In genomic region chr12:108131035-108131434, GRCh38 we compare ENCODE assay signal across 26 cellular contexts. TPM values are rescaled to one million over a fixed set of nuclear protein-coding genes. Genes with fewer than 3 reads are reported as not detected.
A peak's percentile ranks its signal among the peaks of the same experiment; 100 is the strongest.
DNase-seq lines count a peak whose midpoint lies in the region; ATAC-seq, FAIRE-seq and TF ChIP-seq lines count a peak whose summit lies in the region.
"Had no signal": no experiment of that assay in that cellular context is flagged by ENCODE, and none has a peak within 500 bp of the region (broad histone marks: within the 10 kb centered on the region; RNA-seq: fewer than 3 reads in every experiment).

No MANE protein-coding gene starts in this region.

- no peak for FAIRE-seq in H1 (lab: Jason Lieb, UNC)
- FAIRE-seq: A549, GM18507, H54 had no signal

- no peak overlapping the region for H2AK5ac ChIP-seq in H1 (ENCODE audit: low read depth, low read length)

- TF ChIP-seq RAD21 in H1 (IDR thresholded peaks at IDR 0.05 in 1 of 2, conservative IDR thresholded peaks at IDR 0.05 in 1 of 2; ENCODE audit: low read depth in 2 of 2, low read length in 2 of 2), result no peak

- no peaks in the 10 kb centered on the region for H3K79me2 ChIP-seq in H1 (ENCODE audit: control insufficient read depth in 1 of 2, insufficient read depth in 2 of 2, low read length in 2 of 2)

- POLR2A ChIA-PET in HEK293 (lab: Yijun Ruan, JAX) (no interaction called here), H1 (lab: Charles Lee; ENCODE audit: partially characterized antibody) (interaction anchor here (0.7 to 1.8 kb wide), 2 partner anchors 11 to 16 kb away, joined by 3 read pairs; no protein-coding TSS in a partner anchor)

- H3K27ac Mint-ChIP-seq in nephron, result no peak overlapping the region
- H3K27ac Mint-ChIP-seq in stimulated activated effector memory CD8-positive, alpha-beta T cell treated with anti-CD3 and anti-CD28 coated beads, Interleukin-12 subunit alpha, Interleukin-12 subunit beta, amount 100 ng/mL, for 72 hours, result no peak overlapping the region
- no peak overlapping the region for H3K27ac Mint-ChIP-seq in endothelial cell (ENCODE audit: unreplicated experiment)
- H3K27ac Mint-ChIP-seq: CD14-positive monocyte; CD8-positive, alpha-beta memory T cell had no signal

- H4K91ac ChIP-seq in H1 (replicated peaks; ENCODE audit: insufficient read length, low read length), result no peak overlapping the region

- no peak overlapping the region for H3K9ac ChIP-seq in H1 (replicated peaks in 1 of 4; ENCODE audit: extremely low read depth in 1 of 4, low read depth in 3 of 4, low read length in 3 of 4)

- H3K4me1 ChIP-seq in HEK293 (ENCODE audit: control insufficient read depth, insufficient read depth, low read length), result no peaks in the 10 kb centered on the region
- peaks cover 0 to 19% (median 2%) of the 10 kb centered on the region in 4 experiments; a peak in 4 of 7 replicates for H3K4me1 ChIP-seq in H1 (replicated peaks in 1 of 4; ENCODE audit: control insufficient read depth in 3 of 4, insufficient read depth in 4 of 4, low read length in 3 of 4)

- H3K4me3 Mint-ChIP-seq in nephron (peak overlapping the region in 2 of 3 experiments; percentile 31 to 34), endothelial cell (ENCODE audit: unreplicated experiment) (no peak overlapping the region)
- no peak overlapping the region for H3K4me3 Mint-ChIP-seq in stimulated activated effector memory CD8-positive, alpha-beta T cell treated with anti-CD3 and anti-CD28 coated beads, Interleukin-12 subunit alpha, Interleukin-12 subunit beta, amount 100 ng/mL, for 72 hours

- H3K4me3 ChIP-seq in HEK293 (ENCODE audit: low read depth, low read length) (no peak overlapping the region), H1 (ENCODE audit: extremely low read depth in 1 of 4, insufficient read depth in 2 of 4, low read depth in 3 of 4, low read length in 4 of 4) (no peak overlapping the region)
- H3K4me3 ChIP-seq: A549, PC-9, SJSA1 had no signal

- H3K4me2 ChIP-seq in H1 (ENCODE audit: insufficient read depth in 1 of 2, low read depth in 2 of 2, low read length in 2 of 2), result peak overlapping the region in 1 of 2 experiments; percentile 94; a peak in 2 of 4 replicates
- H3K4me2 ChIP-seq: A549, PC-9 had no signal

- H3K4me1 Mint-ChIP-seq in nephron, result peaks cover 14% of the 10 kb centered on the region
- no peaks in the 10 kb centered on the region for H3K4me1 Mint-ChIP-seq in stimulated activated effector memory CD8-positive, alpha-beta T cell treated with anti-CD3 and anti-CD28 coated beads, Interleukin-12 subunit alpha, Interleukin-12 subunit beta, amount 100 ng/mL, for 72 hours
- H3K4me1 Mint-ChIP-seq in endothelial cell (ENCODE audit: unreplicated experiment), result peaks cover 4% of the 10 kb centered on the region

- peaks cover 8% of the 10 kb centered on the region; the same call in 1 of the 2 replicates for H3K79me1 ChIP-seq in H1 (ENCODE audit: low read depth, low read length)

- H3K27ac ChIP-seq in HEK293 (ENCODE audit: extremely low read depth, low read depth, low read length) (no peak overlapping the region), H1 (ENCODE audit: low read depth, low read length) (no peak overlapping the region)
- H3K27ac ChIP-seq: A549, HL-60, PC-9, SJSA1 had no signal

- H3K36me3 ChIP-seq in HEK293 (ENCODE audit: control insufficient read depth in 2 of 2, insufficient read depth in 1 of 2, low read length in 2 of 2), result no peaks in the 10 kb centered on the region
- H3K36me3 ChIP-seq in H1 (ENCODE audit: control insufficient read depth in 2 of 4, insufficient read depth in 4 of 4, low read length in 3 of 4), result no peaks in the 10 kb centered on the region
- H3K36me3 ChIP-seq: SJSA1 had no signal

- H4K8ac ChIP-seq in H1 (ENCODE audit: extremely low read depth, insufficient read depth, low read length), result no peak overlapping the region; the same call in 1 of the 2 replicates

- H3K27me3 ChIP-seq in H1 (replicated peaks in 1 of 4; ENCODE audit: control insufficient read depth in 3 of 4, extremely low read depth in 1 of 4, insufficient read depth in 3 of 4, low read length in 3 of 4), result peaks cover 0 to 14% (median 6%) of the 10 kb centered on the region in 4 experiments; a peak in 3 of 7 replicates

- CTCF ChIA-PET in HEK293 (lab: Yijun Ruan, JAX), result no interaction called here
- CTCF ChIA-PET in H1 (lab: Charles Lee; ENCODE audit: partially characterized antibody), result interaction anchor here (0.9 to 4.2 kb wide), 14 partner anchors 11 to 212 kb away, joined by 3 to 64 read pairs (median 6); no protein-coding TSS in a partner anchor

- H3K23ac ChIP-seq in H1 (ENCODE audit: insufficient read length), result no peak overlapping the region

- no peak for ATAC-seq in stimulated activated effector memory CD8-positive, alpha-beta T cell treated with anti-CD3 and anti-CD28 coated beads, Interleukin-12 subunit alpha, Interleukin-12 subunit beta, amount 100 ng/mL, for 72 hours

- no peak overlapping the region for H3K14ac ChIP-seq in H1 (ENCODE audit: insufficient read length)

- H2BK12ac ChIP-seq in H1 (ENCODE audit: low read depth, low read length), result no peak overlapping the region

- no peak overlapping the region for H2BK20ac ChIP-seq in H1 (ENCODE audit: low read length)

- no peak overlapping the region for H2BK5ac ChIP-seq in H1 (ENCODE audit: low read depth, low read length)

- 85% methylated on average over 3 of the region's 3 CpGs; no CpG with 5 or more reads in 1 of the 2 experiments for WGBS in H1 (ENCODE audit: extremely low coverage in 1 of 2, insufficient coverage in 1 of 2, insufficient read length in 1 of 2, insufficient replicate concordance in 2 of 2, low coverage in 1 of 2, low lambda C conversion rate in 2 of 2, missing lambda C conversion rate in 1 of 2), 2 experiments

- H3K9me3 ChIP-seq in HEK293 (ENCODE audit: control insufficient read depth, insufficient read depth, low read depth, low read length) (no peaks in the 10 kb centered on the region), H1 (ENCODE audit: insufficient read depth in 2 of 2, low read depth in 1 of 2, low read length in 1 of 2) (no peaks in the 10 kb centered on the region)
- H3K9me3 ChIP-seq: A549, SJSA1 had no signal

- H2BK15ac ChIP-seq in H1 (ENCODE audit: low read length), result no peak overlapping the region

- H3K4ac ChIP-seq in H1 (replicated peaks; ENCODE audit: insufficient read length, low read depth, low read length), result no peak overlapping the region

- TF ChIP-seq POLR2A in H1 (IDR thresholded peaks at IDR 0.05; ENCODE audit: control extremely low read depth in 1 of 2, low read depth in 2 of 2, low read length in 2 of 2), result no peak

- H3K27me3 Mint-ChIP-seq in nephron (ENCODE audit: low read depth), result peaks cover 63% of the 10 kb centered on the region
- H3K27me3 Mint-ChIP-seq in endothelial cell (ENCODE audit: unreplicated experiment), result peaks cover 7% of the 10 kb centered on the region

- no peak overlapping the region for H4K5ac ChIP-seq in H1 (ENCODE audit: insufficient read length, low read depth, low read length)

- TF ChIP-seq CTCF in HEK293 (tag by site-specific recombination; IDR thresholded peaks at IDR 0.05) (no peak), H1 (IDR thresholded peaks at IDR 0.05; ENCODE audit: control extremely low read depth in 1 of 3, insufficient read depth in 1 of 3, low read depth in 1 of 3, low read length in 3 of 3) (no peak), nephron (IDR thresholded peaks at IDR 0.05; ENCODE audit: unreplicated experiment in 3 of 3) (no peak), endothelial cell (IDR thresholded peaks at IDR 0.05; ENCODE audit: unreplicated experiment) (no peak)

- no peak overlapping the region for H2BK120ac ChIP-seq in H1 (replicated peaks; ENCODE audit: low read depth, low read length)

- peaks cover 10% of the 10 kb centered on the region; the same call in 1 of the 2 replicates for H3K23me2 ChIP-seq in H1 (ENCODE audit: low read depth, low read length)

- no peak overlapping the region for H3K18ac ChIP-seq in H1 (ENCODE audit: extremely low read depth, low read length)

- H3K36me3 Mint-ChIP-seq in nephron (ENCODE audit: low read depth), result no peaks in the 10 kb centered on the region
- H3K36me3 Mint-ChIP-seq in stimulated activated effector memory CD8-positive, alpha-beta T cell treated with anti-CD3 and anti-CD28 coated beads, Interleukin-12 subunit alpha, Interleukin-12 subunit beta, amount 100 ng/mL, for 72 hours, result no peaks in the 10 kb centered on the region
- H3K36me3 Mint-ChIP-seq in endothelial cell (ENCODE audit: low read depth, unreplicated experiment), result no peaks in the 10 kb centered on the region
- H3K36me3 Mint-ChIP-seq: CD14-positive monocyte; CD8-positive, alpha-beta memory T cell had no signal

- H4K20me1 ChIP-seq in H1 (replicated peaks in 1 of 2; ENCODE audit: control insufficient read depth in 1 of 2, insufficient read depth in 2 of 2, low read length in 2 of 2), result peaks cover 0 to 3% of the 10 kb centered on the region in 2 experiments

- TF ChIP-seq EP300 in H1 (IDR thresholded peaks at IDR 0.05; ENCODE audit: borderline replicate concordance in 1 of 2, low read depth in 2 of 2, low read length in 2 of 2), result no peak

- no peak overlapping the region for H2AFZ ChIP-seq in H1 (ENCODE audit: low read length)
- H2AFZ ChIP-seq: PC-9 had no signal

- no peak overlapping the region for H3K56ac ChIP-seq in H1 (replicated peaks; ENCODE audit: insufficient read length, low read depth, low read length)

- H3K9me3 Mint-ChIP-seq in nephron, result no peaks in the 10 kb centered on the region
- H3K9me3 Mint-ChIP-seq in stimulated activated effector memory CD8-positive, alpha-beta T cell treated with anti-CD3 and anti-CD28 coated beads, Interleukin-12 subunit alpha, Interleukin-12 subunit beta, amount 100 ng/mL, for 72 hours, result no peaks in the 10 kb centered on the region
- no peaks in the 10 kb centered on the region for H3K9me3 Mint-ChIP-seq in endothelial cell (ENCODE audit: unreplicated experiment)

- DNase-seq in H1 (ENCODE audit: low read depth in 1 of 2, low spot score in 2 of 2) (no peak), T-helper 9 cell (no peak), NCI-H2196 (lab: John Stamatoyannopoulos, UW; ENCODE audit: unreplicated experiment) (no peak), endothelial cell (ENCODE audit: low spot score) (no peak)
- DNase-seq in stimulated activated effector memory CD8-positive, alpha-beta T cell treated with anti-CD3 and anti-CD28 coated beads, Interleukin-12 subunit alpha, Interleukin-12 subunit beta, amount 100 ng/mL, for 72 hours (ENCODE audit: low spot score in 2 of 2), result no peak
- DNase-seq: AML-193; CD8-positive, alpha-beta memory T cell; DND-41; Kasumi-1; NCI-H1105 treated with DMSO at 0.1 percent for 48 hours; NCI-H2029; NCI-H446 treated with DMSO at 0.1 percent for 48 hours; NCI-H82; NK-92 treated with Interleukin-12 subunit alpha and Interleukin-12 subunit beta, amount 100 ng/mL, for 24 hours; PC-9; Right ventricle myocardium superior; RPMI8226 had no signal

RNA-seq across cellular contexts. Expression of gene WSCD2, which starts 1.9 kb away (rescaled TPM):
- total RNA-seq in H1 (2021; fragmentation: NEBNext Ultra II Directional; extraction: Animal tissue kit (Norgen Biotek cat#: 25700)), result 1.7 and 2.2 TPM in 2 replicates
- polyA plus RNA-seq in H1 (2011; rRNA removed), result 0.99 and 1.3 TPM in 2 replicates
- 1.00 TPM for polyA plus RNA-seq in H1 (2011; cell fraction: cytosol; rRNA removed)
- 2.6 TPM for polyA plus RNA-seq in H1 (2011; cell fraction: nucleus; rRNA removed)
- 1.1 to 2.5 TPM (median 1.3 TPM) in 4 replicates for polyA plus RNA-seq in H1 (2012, experiment 1 of 2)
- polyA plus RNA-seq in H1 (2012, experiment 2 of 2), result 1.1 TPM
- polyA plus RNA-seq in H1 (2013, experiment 1 of 2), result 0.73 TPM
- polyA plus RNA-seq in H1 (2013, experiment 2 of 2), result 0.70 TPM
- 1.7 and 5.8 TPM in 2 replicates for polyA minus RNA-seq in H1 (2011; rRNA and poly(A)+ RNA removed)
- 1.9 TPM for polyA minus RNA-seq in H1 (2011; cell fraction: cytosol; rRNA and poly(A)+ RNA removed)
- polyA minus RNA-seq in H1 (2011; cell fraction: nucleus; rRNA and poly(A)+ RNA removed), result 4.1 TPM
- total RNA-seq in endothelial cell (ENCODE audit: unreplicated experiment), result not detected
- total RNA-seq: CD8-positive, alpha-beta memory T cell; M059J; PC-9; SJSA1 had no signal
- polyA plus RNA-seq: A549, CD14-positive monocyte had no signal

Comparison
In these comparisons a context has a peak if more than half of its experiments do, and no peak if none do; other contexts are left out.
1. H3K4me3 Mint-ChIP-seq: peak in nephron (2 of 3); none in stimulated activated effector memory CD8-positive, alpha-beta T cell treated with anti-CD3 and anti-CD28 coated beads, Interleukin-12 subunit alpha, Interleukin-12 subunit beta, amount 100 ng/mL, for 72 hours (single experiment) and endothelial cell (single experiment).